1 cellular context compared by ENCODE assay signal in the genomic region with DNA sequence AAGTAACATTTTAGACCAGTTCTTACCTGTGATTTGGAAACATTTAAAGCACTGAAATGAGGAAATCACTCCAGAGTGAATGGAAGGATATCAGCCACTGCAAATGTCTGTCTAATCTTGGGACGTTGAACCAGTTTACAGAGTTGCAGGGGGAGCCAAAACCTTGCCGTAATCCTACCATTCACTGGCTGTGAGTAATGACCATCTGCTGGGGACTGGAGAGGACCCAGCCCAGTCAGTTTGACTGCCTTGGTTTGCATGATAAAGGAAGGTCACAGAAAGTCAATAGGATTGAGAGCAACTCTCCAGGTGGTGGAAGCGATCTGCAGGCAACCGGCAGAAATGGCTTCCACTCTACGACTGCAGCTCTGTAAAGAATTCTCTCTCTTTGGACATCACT.
TF ChIP-seq lines count a peak whose summit lies in the region.

No MANE protein-coding gene starts in this region.

TF ChIP-seq in K562, 482 proteins besides CTCF, POLR2A, EP300 and RAD21 (continued from another document and continues in another):
- TF ChIP-seq, protein P1, sequence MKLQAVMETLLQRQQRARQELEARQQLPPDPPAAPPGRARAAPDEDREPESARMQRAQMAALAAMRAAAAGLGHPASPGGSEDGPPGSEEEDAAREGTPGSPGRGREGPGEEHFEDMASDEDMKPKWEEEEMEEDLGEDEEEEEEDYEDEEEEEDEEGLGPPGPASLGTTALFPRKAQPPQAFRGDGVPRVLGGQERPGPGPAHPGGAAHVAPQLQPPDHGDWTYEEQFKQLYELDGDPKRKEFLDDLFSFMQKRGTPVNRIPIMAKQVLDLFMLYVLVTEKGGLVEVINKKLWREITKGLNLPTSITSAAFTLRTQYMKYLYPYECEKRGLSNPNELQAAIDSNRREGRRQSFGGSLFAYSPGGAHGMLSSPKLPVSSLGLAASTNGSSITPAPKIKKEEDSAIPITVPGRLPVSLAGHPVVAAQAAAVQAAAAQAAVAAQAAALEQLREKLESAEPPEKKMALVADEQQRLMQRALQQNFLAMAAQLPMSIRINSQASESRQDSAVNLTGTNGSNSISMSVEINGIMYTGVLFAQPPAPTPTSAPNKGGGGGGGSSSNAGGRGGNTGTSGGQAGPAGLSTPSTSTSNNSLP (IDR thresholded peaks at IDR 0.05; ENCODE audit: borderline replicate concordance, low read depth, low read length): peak; percentile 79; the same call in 1 of the 2 replicates
- no peak for TF ChIP-seq IRF2 (CRISPR knock-in tag; IDR thresholded peaks at IDR 0.05)
- TF ChIP-seq ETV6 (IDR thresholded peaks at IDR 0.05; ENCODE audit: borderline replicate concordance in 1 of 2, low read depth in 2 of 2, low read length in 1 of 2): peak in 1 of 2 experiments; percentile 48; a peak in 1 of 4 replicates
- TF ChIP-seq ETV6 (CRISPR knock-in tag; IDR thresholded peaks at IDR 0.05; ENCODE audit: borderline replicate concordance): no peak
- peak; percentile 91; the same call in 1 of the 2 replicates for TF ChIP-seq RUNX1 (IDR thresholded peaks at IDR 0.05; ENCODE audit: low read depth)
- TF ChIP-seq KDM5B (IDR thresholded peaks at IDR 0.05; ENCODE audit: insufficient replicate concordance, low read depth, low read length): peak; percentile 21
- TF ChIP-seq SMARCA4 (IDR thresholded peaks at IDR 0.05): peak; percentile 91
- TF ChIP-seq, protein P2, sequence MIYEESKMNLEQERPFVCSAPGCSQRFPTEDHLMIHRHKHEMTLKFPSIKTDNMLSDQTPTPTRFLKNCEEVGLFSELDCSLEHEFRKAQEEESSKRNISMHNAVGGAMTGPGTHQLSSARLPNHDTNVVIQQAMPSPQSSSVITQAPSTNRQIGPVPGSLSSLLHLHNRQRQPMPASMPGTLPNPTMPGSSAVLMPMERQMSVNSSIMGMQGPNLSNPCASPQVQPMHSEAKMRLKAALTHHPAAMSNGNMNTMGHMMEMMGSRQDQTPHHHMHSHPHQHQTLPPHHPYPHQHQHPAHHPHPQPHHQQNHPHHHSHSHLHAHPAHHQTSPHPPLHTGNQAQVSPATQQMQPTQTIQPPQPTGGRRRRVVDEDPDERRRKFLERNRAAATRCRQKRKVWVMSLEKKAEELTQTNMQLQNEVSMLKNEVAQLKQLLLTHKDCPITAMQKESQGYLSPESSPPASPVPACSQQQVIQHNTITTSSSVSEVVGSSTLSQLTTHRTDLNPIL (CRISPR knock-in tag; IDR thresholded peaks at IDR 0.05): no peak
- no peak for TF ChIP-seq BRF1 (IDR thresholded peaks at IDR 0.05; ENCODE audit: borderline replicate concordance, extremely low read depth, insufficient read length)
- 0 out of 2 replicates have a peak, but pooled peaks have one; percentile 44 for TF ChIP-seq PTBP1 (IDR thresholded peaks at IDR 0.05; ENCODE audit: low read depth, low read length)
- TF ChIP-seq ZKSCAN3 (CRISPR knock-in tag; IDR thresholded peaks at IDR 0.05): no peak
- no peak for TF ChIP-seq SETDB1 (IDR thresholded peaks at IDR 0.05; ENCODE audit: low read length)
- TF ChIP-seq ZNF707 (CRISPR knock-in tag; conservative IDR thresholded peaks at IDR 0.05): no peak
- TF ChIP-seq NFIX (CRISPR knock-in tag; IDR thresholded peaks at IDR 0.05; ENCODE audit: low read depth): no peak
- no peak for TF ChIP-seq HNRNPLL (IDR thresholded peaks at IDR 0.05; ENCODE audit: low read depth, low read length, poor library complexity, severe bottlenecking)
- TF ChIP-seq, protein P3, sequence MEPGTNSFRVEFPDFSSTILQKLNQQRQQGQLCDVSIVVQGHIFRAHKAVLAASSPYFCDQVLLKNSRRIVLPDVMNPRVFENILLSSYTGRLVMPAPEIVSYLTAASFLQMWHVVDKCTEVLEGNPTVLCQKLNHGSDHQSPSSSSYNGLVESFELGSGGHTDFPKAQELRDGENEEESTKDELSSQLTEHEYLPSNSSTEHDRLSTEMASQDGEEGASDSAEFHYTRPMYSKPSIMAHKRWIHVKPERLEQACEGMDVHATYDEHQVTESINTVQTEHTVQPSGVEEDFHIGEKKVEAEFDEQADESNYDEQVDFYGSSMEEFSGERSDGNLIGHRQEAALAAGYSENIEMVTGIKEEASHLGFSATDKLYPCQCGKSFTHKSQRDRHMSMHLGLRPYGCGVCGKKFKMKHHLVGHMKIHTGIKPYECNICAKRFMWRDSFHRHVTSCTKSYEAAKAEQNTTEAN (CRISPR knock-in tag; IDR thresholded peaks at IDR 0.05): no peak
- 0 out of 2 replicates have a peak, but pooled peaks have one; percentile 50 for TF ChIP-seq ZNF644 (tag; IDR thresholded peaks at IDR 0.05; ENCODE audit: low read depth)
- no peak for TF ChIP-seq RBM34 (IDR thresholded peaks at IDR 0.05; ENCODE audit: borderline replicate concordance, insufficient read depth, low read length)
- TF ChIP-seq, protein P4, sequence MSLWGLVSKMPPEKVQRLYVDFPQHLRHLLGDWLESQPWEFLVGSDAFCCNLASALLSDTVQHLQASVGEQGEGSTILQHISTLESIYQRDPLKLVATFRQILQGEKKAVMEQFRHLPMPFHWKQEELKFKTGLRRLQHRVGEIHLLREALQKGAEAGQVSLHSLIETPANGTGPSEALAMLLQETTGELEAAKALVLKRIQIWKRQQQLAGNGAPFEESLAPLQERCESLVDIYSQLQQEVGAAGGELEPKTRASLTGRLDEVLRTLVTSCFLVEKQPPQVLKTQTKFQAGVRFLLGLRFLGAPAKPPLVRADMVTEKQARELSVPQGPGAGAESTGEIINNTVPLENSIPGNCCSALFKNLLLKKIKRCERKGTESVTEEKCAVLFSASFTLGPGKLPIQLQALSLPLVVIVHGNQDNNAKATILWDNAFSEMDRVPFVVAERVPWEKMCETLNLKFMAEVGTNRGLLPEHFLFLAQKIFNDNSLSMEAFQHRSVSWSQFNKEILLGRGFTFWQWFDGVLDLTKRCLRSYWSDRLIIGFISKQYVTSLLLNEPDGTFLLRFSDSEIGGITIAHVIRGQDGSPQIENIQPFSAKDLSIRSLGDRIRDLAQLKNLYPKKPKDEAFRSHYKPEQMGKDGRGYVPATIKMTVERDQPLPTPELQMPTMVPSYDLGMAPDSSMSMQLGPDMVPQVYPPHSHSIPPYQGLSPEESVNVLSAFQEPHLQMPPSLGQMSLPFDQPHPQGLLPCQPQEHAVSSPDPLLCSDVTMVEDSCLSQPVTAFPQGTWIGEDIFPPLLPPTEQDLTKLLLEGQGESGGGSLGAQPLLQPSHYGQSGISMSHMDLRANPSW (CRISPR knock-in tag; IDR thresholded peaks at IDR 0.05): no peak
- TF ChIP-seq, protein P5, sequence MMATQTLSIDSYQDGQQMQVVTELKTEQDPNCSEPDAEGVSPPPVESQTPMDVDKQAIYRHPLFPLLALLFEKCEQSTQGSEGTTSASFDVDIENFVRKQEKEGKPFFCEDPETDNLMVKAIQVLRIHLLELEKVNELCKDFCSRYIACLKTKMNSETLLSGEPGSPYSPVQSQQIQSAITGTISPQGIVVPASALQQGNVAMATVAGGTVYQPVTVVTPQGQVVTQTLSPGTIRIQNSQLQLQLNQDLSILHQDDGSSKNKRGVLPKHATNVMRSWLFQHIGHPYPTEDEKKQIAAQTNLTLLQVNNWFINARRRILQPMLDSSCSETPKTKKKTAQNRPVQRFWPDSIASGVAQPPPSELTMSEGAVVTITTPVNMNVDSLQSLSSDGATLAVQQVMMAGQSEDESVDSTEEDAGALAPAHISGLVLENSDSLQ (IDR thresholded peaks at IDR 0.05): peak; percentile 86
- TF ChIP-seq HDAC2 (IDR thresholded peaks at IDR 0.05): peak; percentile 98
- TF ChIP-seq, protein P6, sequence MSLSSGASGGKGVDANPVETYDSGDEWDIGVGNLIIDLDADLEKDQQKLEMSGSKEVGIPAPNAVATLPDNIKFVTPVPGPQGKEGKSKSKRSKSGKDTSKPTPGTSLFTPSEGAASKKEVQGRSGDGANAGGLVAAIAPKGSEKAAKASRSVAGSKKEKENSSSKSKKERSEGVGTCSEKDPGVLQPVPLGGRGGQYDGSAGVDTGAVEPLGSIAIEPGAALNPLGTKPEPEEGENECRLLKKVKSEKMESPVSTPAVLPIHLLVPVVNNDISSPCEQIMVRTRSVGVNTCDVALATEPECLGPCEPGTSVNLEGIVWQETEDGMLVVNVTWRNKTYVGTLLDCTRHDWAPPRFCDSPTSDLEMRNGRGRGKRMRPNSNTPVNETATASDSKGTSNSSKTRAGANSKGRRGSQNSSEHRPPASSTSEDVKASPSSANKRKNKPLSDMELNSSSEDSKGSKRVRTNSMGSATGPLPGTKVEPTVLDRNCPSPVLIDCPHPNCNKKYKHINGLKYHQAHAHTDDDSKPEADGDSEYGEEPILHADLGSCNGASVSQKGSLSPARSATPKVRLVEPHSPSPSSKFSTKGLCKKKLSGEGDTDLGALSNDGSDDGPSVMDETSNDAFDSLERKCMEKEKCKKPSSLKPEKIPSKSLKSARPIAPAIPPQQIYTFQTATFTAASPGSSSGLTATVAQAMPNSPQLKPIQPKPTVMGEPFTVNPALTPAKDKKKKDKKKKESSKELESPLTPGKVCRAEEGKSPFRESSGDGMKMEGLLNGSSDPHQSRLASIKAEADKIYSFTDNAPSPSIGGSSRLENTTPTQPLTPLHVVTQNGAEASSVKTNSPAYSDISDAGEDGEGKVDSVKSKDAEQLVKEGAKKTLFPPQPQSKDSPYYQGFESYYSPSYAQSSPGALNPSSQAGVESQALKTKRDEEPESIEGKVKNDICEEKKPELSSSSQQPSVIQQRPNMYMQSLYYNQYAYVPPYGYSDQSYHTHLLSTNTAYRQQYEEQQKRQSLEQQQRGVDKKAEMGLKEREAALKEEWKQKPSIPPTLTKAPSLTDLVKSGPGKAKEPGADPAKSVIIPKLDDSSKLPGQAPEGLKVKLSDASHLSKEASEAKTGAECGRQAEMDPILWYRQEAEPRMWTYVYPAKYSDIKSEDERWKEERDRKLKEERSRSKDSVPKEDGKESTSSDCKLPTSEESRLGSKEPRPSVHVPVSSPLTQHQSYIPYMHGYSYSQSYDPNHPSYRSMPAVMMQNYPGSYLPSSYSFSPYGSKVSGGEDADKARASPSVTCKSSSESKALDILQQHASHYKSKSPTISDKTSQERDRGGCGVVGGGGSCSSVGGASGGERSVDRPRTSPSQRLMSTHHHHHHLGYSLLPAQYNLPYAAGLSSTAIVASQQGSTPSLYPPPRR (CRISPR knock-in tag; IDR thresholded peaks at IDR 0.05; ENCODE audit: borderline replicate concordance): no peak
- no peak for TF ChIP-seq MAFF (IDR thresholded peaks at IDR 0.05; ENCODE audit: low read length)
- TF ChIP-seq MAFK (IDR thresholded peaks at IDR 0.05; ENCODE audit: low read length): no peak
- TF ChIP-seq POLR2B (IDR thresholded peaks at IDR 0.05; ENCODE audit: low read depth, partially characterized antibody): no peak
- no peak for TF ChIP-seq ZFX (CRISPR knock-in tag; IDR thresholded peaks at IDR 0.05)
- TF ChIP-seq YBX1 (IDR thresholded peaks at IDR 0.05): no peak
- TF ChIP-seq POU5F1 (IDR thresholded peaks at IDR 0.05; ENCODE audit: borderline replicate concordance, low read depth, low read length, partially characterized antibody): no peak
- TF ChIP-seq, protein P7, sequence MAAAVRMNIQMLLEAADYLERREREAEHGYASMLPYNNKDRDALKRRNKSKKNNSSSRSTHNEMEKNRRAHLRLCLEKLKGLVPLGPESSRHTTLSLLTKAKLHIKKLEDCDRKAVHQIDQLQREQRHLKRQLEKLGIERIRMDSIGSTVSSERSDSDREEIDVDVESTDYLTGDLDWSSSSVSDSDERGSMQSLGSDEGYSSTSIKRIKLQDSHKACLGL (CRISPR knock-in tag; IDR thresholded peaks at IDR 0.05; ENCODE audit: borderline replicate concordance, poor library complexity, severe bottlenecking): no peak
- TF ChIP-seq, protein P8, sequence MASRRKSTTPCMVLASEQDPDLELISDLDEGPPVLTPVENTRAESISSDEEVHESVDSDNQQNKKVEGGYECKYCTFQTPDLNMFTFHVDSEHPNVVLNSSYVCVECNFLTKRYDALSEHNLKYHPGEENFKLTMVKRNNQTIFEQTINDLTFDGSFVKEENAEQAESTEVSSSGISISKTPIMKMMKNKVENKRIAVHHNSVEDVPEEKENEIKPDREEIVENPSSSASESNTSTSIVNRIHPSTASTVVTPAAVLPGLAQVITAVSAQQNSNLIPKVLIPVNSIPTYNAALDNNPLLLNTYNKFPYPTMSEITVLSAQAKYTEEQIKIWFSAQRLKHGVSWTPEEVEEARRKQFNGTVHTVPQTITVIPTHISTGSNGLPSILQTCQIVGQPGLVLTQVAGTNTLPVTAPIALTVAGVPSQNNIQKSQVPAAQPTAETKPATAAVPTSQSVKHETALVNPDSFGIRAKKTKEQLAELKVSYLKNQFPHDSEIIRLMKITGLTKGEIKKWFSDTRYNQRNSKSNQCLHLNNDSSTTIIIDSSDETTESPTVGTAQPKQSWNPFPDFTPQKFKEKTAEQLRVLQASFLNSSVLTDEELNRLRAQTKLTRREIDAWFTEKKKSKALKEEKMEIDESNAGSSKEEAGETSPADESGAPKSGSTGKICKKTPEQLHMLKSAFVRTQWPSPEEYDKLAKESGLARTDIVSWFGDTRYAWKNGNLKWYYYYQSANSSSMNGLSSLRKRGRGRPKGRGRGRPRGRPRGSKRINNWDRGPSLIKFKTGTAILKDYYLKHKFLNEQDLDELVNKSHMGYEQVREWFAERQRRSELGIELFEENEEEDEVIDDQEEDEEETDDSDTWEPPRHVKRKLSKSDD (conservative IDR thresholded peaks at IDR 0.05; ENCODE audit: low read length): no peak
- TF ChIP-seq, protein P9, sequence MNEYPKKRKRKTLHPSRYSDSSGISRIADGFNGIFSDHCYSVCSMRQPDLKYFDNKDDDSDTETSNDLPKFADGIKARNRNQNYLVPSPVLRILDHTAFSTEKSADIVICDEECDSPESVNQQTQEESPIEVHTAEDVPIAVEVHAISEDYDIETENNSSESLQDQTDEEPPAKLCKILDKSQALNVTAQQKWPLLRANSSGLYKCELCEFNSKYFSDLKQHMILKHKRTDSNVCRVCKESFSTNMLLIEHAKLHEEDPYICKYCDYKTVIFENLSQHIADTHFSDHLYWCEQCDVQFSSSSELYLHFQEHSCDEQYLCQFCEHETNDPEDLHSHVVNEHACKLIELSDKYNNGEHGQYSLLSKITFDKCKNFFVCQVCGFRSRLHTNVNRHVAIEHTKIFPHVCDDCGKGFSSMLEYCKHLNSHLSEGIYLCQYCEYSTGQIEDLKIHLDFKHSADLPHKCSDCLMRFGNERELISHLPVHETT (CRISPR knock-in tag; conservative IDR thresholded peaks at IDR 0.05 in 1 of 2, IDR thresholded peaks at IDR 0.05 in 1 of 2): 0 out of 4 replicates have a peak, but pooled peaks of 1 of the 2 experiments have one; percentile 34
- peak; percentile 81 for TF ChIP-seq CTBP1 (IDR thresholded peaks at IDR 0.05; ENCODE audit: borderline replicate concordance)
- TF ChIP-seq, protein P10, sequence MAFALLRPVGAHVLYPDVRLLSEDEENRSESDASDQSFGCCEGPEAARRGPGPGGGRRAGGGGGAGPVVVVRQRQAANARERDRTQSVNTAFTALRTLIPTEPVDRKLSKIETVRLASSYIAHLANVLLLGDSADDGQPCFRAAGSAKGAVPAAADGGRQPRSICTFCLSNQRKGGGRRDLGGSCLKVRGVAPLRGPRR (CRISPR knock-in tag; IDR thresholded peaks at IDR 0.05): no peak
- no peak for TF ChIP-seq HEY1 (CRISPR knock-in tag; IDR thresholded peaks at IDR 0.05; ENCODE audit: borderline replicate concordance)
- no peak for TF ChIP-seq POLR2AphosphoS2 (IDR thresholded peaks at IDR 0.05; ENCODE audit: low read length)
- TF ChIP-seq KLF16 (IDR thresholded peaks at IDR 0.05): peak; percentile 97
- peak; percentile 78 for TF ChIP-seq HDAC3 (IDR thresholded peaks at IDR 0.05; ENCODE audit: borderline replicate concordance, partially characterized antibody)
- TF ChIP-seq KLF10 (CRISPR knock-in tag; IDR thresholded peaks at IDR 0.05): no peak
- TF ChIP-seq ZNF76 (CRISPR knock-in tag; IDR thresholded peaks at IDR 0.05; ENCODE audit: borderline replicate concordance): no peak
- TF ChIP-seq SAFB (IDR thresholded peaks at IDR 0.05; ENCODE audit: borderline replicate concordance, low read depth, low read length): no peak
